15 cellular contexts compared by ENCODE assay signal in the genomic region with DNA sequence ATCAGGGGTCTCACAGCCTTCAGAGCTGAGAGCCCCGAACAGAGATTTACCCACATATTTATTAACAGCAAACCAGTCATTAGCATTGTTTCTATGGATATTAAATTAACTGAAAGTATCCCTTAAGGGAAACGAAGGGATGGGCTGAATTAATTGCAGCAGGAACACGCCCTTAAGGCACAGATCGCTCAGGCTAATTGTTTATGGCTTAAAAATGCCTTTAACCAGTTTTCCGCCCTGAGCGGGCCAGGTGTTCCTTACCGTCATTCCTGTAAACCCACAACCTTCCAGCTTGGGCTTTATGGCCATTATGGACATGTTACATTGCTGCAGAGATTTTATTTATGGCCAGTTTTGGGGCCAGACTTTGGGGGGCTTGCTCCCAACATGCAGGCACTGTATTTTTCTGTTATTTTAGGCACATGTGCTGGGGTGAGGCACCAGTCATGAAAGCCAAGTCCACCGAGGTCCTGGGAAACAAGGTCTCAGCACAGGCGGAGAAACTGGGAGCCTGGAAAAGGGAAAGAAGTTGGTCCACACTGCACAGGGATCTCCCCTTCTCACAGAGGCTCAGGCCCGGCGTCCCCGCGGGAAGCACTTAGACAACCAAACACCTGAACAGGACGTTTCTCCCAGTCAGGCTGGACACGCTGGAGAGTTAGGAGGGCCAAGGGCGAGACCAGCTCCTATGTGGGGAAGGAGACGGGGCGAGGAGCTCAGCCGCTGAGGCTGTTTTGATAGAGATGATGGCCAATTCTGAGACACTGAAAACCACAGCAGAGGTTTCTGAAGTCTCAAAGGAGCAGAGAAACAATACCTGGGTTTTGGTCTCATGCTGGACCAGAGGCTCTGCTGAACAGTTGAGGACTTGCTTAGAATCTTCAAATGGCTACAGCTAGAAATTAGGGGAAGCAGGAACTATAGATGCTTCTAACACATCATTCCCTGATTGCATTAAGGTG.
"Had no signal": no experiment of that assay in that cellular context is flagged by ENCODE, and none has a peak within 500 bp of the region (broad histone marks: within the 10 kb centered on the region; RNA-seq: fewer than 3 reads in every experiment).

No MANE protein-coding gene starts in this region.

- H3K27ac Mint-ChIP-seq: effector memory CD8-positive, alpha-beta T cell; immature natural killer cell; stimulated activated effector memory CD8-positive, alpha-beta T cell treated with anti-CD3 and anti-CD28 coated beads, Interleukin-12 subunit alpha, Interleukin-12 subunit beta, amount 100 ng/mL, for 72 hours had no signal

- H3K36me3 Mint-ChIP-seq: immature natural killer cell; naive thymus-derived CD8-positive, alpha-beta T cell; stimulated activated effector memory CD8-positive, alpha-beta T cell treated with anti-CD3 and anti-CD28 coated beads, Interleukin-12 subunit alpha, Interleukin-12 subunit beta, amount 100 ng/mL, for 72 hours had no signal

- H3K9me3 Mint-ChIP-seq: effector memory CD8-positive, alpha-beta T cell; immature natural killer cell; naive thymus-derived CD8-positive, alpha-beta T cell; stimulated activated effector memory CD8-positive, alpha-beta T cell treated with anti-CD3 and anti-CD28 coated beads, Interleukin-12 subunit alpha, Interleukin-12 subunit beta, amount 100 ng/mL, for 72 hours had no signal

- H3K36me3 ChIP-seq: ovary, right lobe of liver, tibial artery, upper lobe of left lung, uterus had no signal

- H3K9me3 ChIP-seq: mucosa of descending colon, ovary, right lobe of liver, tibial artery, upper lobe of left lung, uterus had no signal

- H3K4me3 ChIP-seq: mucosa of descending colon, ovary, right lobe of liver, tibial artery, upper lobe of left lung, uterus had no signal

- H3K4me3 Mint-ChIP-seq: effector memory CD8-positive, alpha-beta T cell; immature natural killer cell; naive thymus-derived CD8-positive, alpha-beta T cell; stimulated activated effector memory CD8-positive, alpha-beta T cell treated with anti-CD3 and anti-CD28 coated beads, Interleukin-12 subunit alpha, Interleukin-12 subunit beta, amount 100 ng/mL, for 72 hours had no signal

- H3K4me1 ChIP-seq: foreskin keratinocyte, right lobe of liver, tibial artery, upper lobe of left lung, uterus had no signal

- DNase-seq: effector memory CD8-positive, alpha-beta T cell; foreskin keratinocyte; immature natural killer cell; left colon; mucosa of descending colon; naive thymus-derived CD8-positive, alpha-beta T cell; ovary; right lobe of liver; stimulated activated CD4-positive, alpha-beta T cell treated with anti-CD3 and anti-CD28 coated beads, Interleukin-4, amount 100 ng/mL, for 1 hour; stimulated activated CD8-positive, alpha-beta memory T cell treated with anti-CD3 and anti-CD28 coated beads, Interleukin-4, amount 100 ng/mL, for 48 hours; stimulated activated naive CD8-positive, alpha-beta T cell treated with anti-CD3 and anti-CD28 coated beads, Interleukin-15, Interleukin-2, amounts not matched to agents 100 U/mL and 50 U/mL, for 24 hours; tibial artery; upper lobe of left lung; uterus had no signal

- H3K27ac ChIP-seq: foreskin keratinocyte, ovary, right lobe of liver, tibial artery, upper lobe of left lung, uterus had no signal

- H3K27me3 ChIP-seq: foreskin keratinocyte, ovary, right lobe of liver, upper lobe of left lung, uterus had no signal

- ATAC-seq: effector memory CD8-positive, alpha-beta T cell; left colon; mucosa of descending colon; naive thymus-derived CD8-positive, alpha-beta T cell; right lobe of liver; stimulated activated effector memory CD8-positive, alpha-beta T cell treated with anti-CD3 and anti-CD28 coated beads, Interleukin-12 subunit alpha, Interleukin-12 subunit beta, amount 100 ng/mL, for 72 hours; stimulated activated naive CD8-positive, alpha-beta T cell treated with anti-CD3 and anti-CD28 coated beads, Interleukin-15, Interleukin-2, amounts not matched to agents 100 U/mL and 50 U/mL, for 24 hours had no signal
